In genomic region chr4:6263541-6264540, GRCh38 we compare ENCODE assay signal across 8 cellular contexts. TPM values are rescaled to one million over a fixed set of nuclear protein-coding genes. Genes with fewer than 3 reads are reported as not detected.
DNase-seq lines count a peak whose midpoint lies in the region; ATAC-seq, FAIRE-seq and TF ChIP-seq lines count a peak whose summit lies in the region.

No MANE protein-coding gene starts in this region.

- H3K9me3 Mint-ChIP-seq in Caco-2 (ENCODE audit: unreplicated experiment): no peaks in the 10 kb centered on the region
- H3K9me3 Mint-ChIP-seq in activated naive CD8-positive, alpha-beta T cell treated with anti-CD3 and anti-CD28 coated beads, Interleukin-2, amount 10 ng/mL, durations not matched to agents 7 days and 5 days: no peaks in the 10 kb centered on the region

- peak; percentile 28 to 73 for TF ChIP-seq CTCF in Caco-2 (IDR thresholded peaks at IDR 0.05; ENCODE audit: insufficient read depth in 1 of 2, low read depth in 1 of 2, low read length in 1 of 2, severe bottlenecking in 1 of 2, unreplicated experiment in 1 of 2)

- H3K27ac ChIP-seq in aorta (ENCODE audit: low read depth in 1 of 2, low read length in 2 of 2): no peak overlapping the region

- 76 to 79% methylated on average over 18 of the region's 18 CpGs for WGBS in aorta, 2 donors

- H3K36me3 ChIP-seq in Caco-2 (ENCODE audit: control insufficient read depth, insufficient read depth, low read length) (no peaks in the 10 kb centered on the region), aorta (ENCODE audit: control insufficient read depth in 1 of 2, insufficient read depth in 2 of 2, low read length in 1 of 2) (no peaks in the 10 kb centered on the region)

- peak; percentile 57 for ATAC-seq in activated naive CD8-positive, alpha-beta T cell treated with anti-CD3 and anti-CD28 coated beads, Interleukin-2, amount 10 ng/mL, durations not matched to agents 7 days and 5 days (ENCODE audit: low read depth)
- ATAC-seq in aorta (ENCODE audit: low FRiP score): peak; percentile 46
- no peak for ATAC-seq in HG02973 (IDR thresholded peaks at IDR 0.05; ENCODE audit: unreplicated experiment)

- peaks cover 8% of the 10 kb centered on the region for H3K27me3 Mint-ChIP-seq in Caco-2 (ENCODE audit: insufficient read depth, unreplicated experiment)
- H3K27me3 Mint-ChIP-seq in activated naive CD8-positive, alpha-beta T cell treated with anti-CD3 and anti-CD28 coated beads, Interleukin-2, amount 10 ng/mL, durations not matched to agents 7 days and 5 days: peaks cover 28% of the 10 kb centered on the region

- no peak overlapping the region for H3K27ac Mint-ChIP-seq in Caco-2 (ENCODE audit: unreplicated experiment)
- peak overlapping the region; percentile 45 for H3K27ac Mint-ChIP-seq in activated naive CD8-positive, alpha-beta T cell treated with anti-CD3 and anti-CD28 coated beads, Interleukin-2, amount 10 ng/mL, durations not matched to agents 7 days and 5 days

- H3K9me3 ChIP-seq in Caco-2 (no peaks in the 10 kb centered on the region), aorta (ENCODE audit: control insufficient read depth, low read length) (no peaks in the 10 kb centered on the region)

- intact Hi-C loops in Caco-2 (cut with micrococcal nuclease; ENCODE audit: unreplicated experiment) (loop anchor here (1.0 kb wide), 1 partner anchor 63 kb away; no protein-coding TSS in a partner anchor), aorta (cut with DNase I) (loop anchor here in 1 of 2 donors (1.0 kb wide), 1 partner anchor 63 kb away; no protein-coding TSS in a partner anchor)

- DNase-seq in Caco-2: peak; percentile 59
- peak; percentile 49 for DNase-seq in H54 (ENCODE audit: insufficient read length, low spot score)
- no peak for DNase-seq in activated naive CD8-positive, alpha-beta T cell treated with anti-CD3 and anti-CD28 coated beads, Interleukin-2, amount 10 ng/mL, durations not matched to agents 7 days and 5 days
- DNase-seq in iPS-NIHi11 (ENCODE audit: low spot score): peak; percentile 51
- DNase-seq in aorta: peak; percentile 62 to 75
- no peak for DNase-seq in cerebellum (ENCODE audit: low spot score)
- no peak for DNase-seq in C1 segment of cervical spinal cord (lab: John Stamatoyannopoulos, UW)

- POLR2A ChIA-PET in Caco-2 (lab: Charles Lee): no interaction called here
- POLR2A ChIA-PET in activated naive CD8-positive, alpha-beta T cell treated with anti-CD3 and anti-CD28 coated beads, Interleukin-2, amount 10 ng/mL, durations not matched to agents 7 days and 5 days (lab: Charles Lee): interaction anchor here (0.7 to 0.9 kb wide), 2 partner anchors 64 to 311 kb away, joined by 3 to 4 read pairs; partner anchors contain the start of gene MAN2B2

- H3K4me1 ChIP-seq in Caco-2 (0 out of 2 replicates have a peak, but pooled peaks cover 2% of the 10 kb centered on the region), aorta (ENCODE audit: control insufficient read depth in 1 of 2, insufficient read depth in 2 of 2, low read length in 2 of 2) (no peaks in the 10 kb centered on the region)

- H3K27me3 ChIP-seq in Caco-2 (replicated peaks; ENCODE audit: control insufficient read depth, insufficient read depth, low read length) (no peaks in the 10 kb centered on the region), aorta (ENCODE audit: control insufficient read depth in 1 of 2, insufficient read depth in 2 of 2, low read length in 1 of 2) (no peaks in the 10 kb centered on the region)

- no peaks in the 10 kb centered on the region for H3K4me1 Mint-ChIP-seq in Caco-2 (ENCODE audit: low read depth, unreplicated experiment)
- peaks cover 10% of the 10 kb centered on the region for H3K4me1 Mint-ChIP-seq in activated naive CD8-positive, alpha-beta T cell treated with anti-CD3 and anti-CD28 coated beads, Interleukin-2, amount 10 ng/mL, durations not matched to agents 7 days and 5 days

- H3K4me3 Mint-ChIP-seq in Caco-2 (ENCODE audit: unreplicated experiment): no peak overlapping the region
- H3K4me3 Mint-ChIP-seq in activated naive CD8-positive, alpha-beta T cell treated with anti-CD3 and anti-CD28 coated beads, Interleukin-2, amount 10 ng/mL, durations not matched to agents 7 days and 5 days: no peak overlapping the region

- no TSS peak for BruUV-seq in Caco-2 (replicated peaks; lab: Mats Ljungman, UMichigan)

- H3K36me3 Mint-ChIP-seq in Caco-2 (ENCODE audit: insufficient read depth, unreplicated experiment): no peaks in the 10 kb centered on the region
- H3K36me3 Mint-ChIP-seq in activated naive CD8-positive, alpha-beta T cell treated with anti-CD3 and anti-CD28 coated beads, Interleukin-2, amount 10 ng/mL, durations not matched to agents 7 days and 5 days: no peaks in the 10 kb centered on the region

- CTCF ChIA-PET in Caco-2 (lab: Charles Lee): interaction anchor here (0.7 to 2.3 kb wide), 6 partner anchors 10 to 68 kb away, joined by 3 to 34 read pairs (median 4); no protein-coding TSS in a partner anchor

- H3K4me3 ChIP-seq in Caco-2 (ENCODE audit: low read depth, low read length) (no peak overlapping the region), aorta (ENCODE audit: low read length in 2 of 2) (no peak overlapping the region)

- TF ChIP-seq POLR2A in H54 (IDR thresholded peaks at IDR 0.05; ENCODE audit: low read depth, low read length): no peak

- no peak for FAIRE-seq in H54 (lab: Jason Lieb, UNC)

RNA-seq across cellular contexts. Expression of gene WFS1, which starts 5.8 kb away (rescaled TPM):
- total RNA-seq in Caco-2 (2022): 17.8 and 24.9 TPM in 2 replicates
- 1 to 10 TPM; 2.3 to 2.4 TPM for total RNA-seq in activated naive CD8-positive, alpha-beta T cell treated with anti-CD3 and anti-CD28 coated beads, Interleukin-2, amount 10 ng/mL, durations not matched to agents 7 days and 5 days
- 10 to 100 TPM; 63.8 to 66.1 TPM for total RNA-seq in aorta
- 10 to 100 TPM; 11.9 to 42.4 TPM for polyA plus RNA-seq in aorta
- 7.2 TPM for total RNA-seq in cerebellum

Comparison
In these comparisons a context has a peak if more than half of its experiments do, and no peak if none do; other contexts are left out.
1. DNase-seq: peak in Caco-2 (2 of 2), H54 (single experiment), iPS-NIHi11 (single experiment) and aorta (2 of 2); none in activated naive CD8-positive, alpha-beta T cell treated with anti-CD3 and anti-CD28 coated beads, Interleukin-2, amount 10 ng/mL, durations not matched to agents 7 days and 5 days (single experiment), cerebellum (single experiment) and C1 segment of cervical spinal cord (0 of 14).